ENCODE assay signal across 8 cellular contexts in the genomic region with DNA sequence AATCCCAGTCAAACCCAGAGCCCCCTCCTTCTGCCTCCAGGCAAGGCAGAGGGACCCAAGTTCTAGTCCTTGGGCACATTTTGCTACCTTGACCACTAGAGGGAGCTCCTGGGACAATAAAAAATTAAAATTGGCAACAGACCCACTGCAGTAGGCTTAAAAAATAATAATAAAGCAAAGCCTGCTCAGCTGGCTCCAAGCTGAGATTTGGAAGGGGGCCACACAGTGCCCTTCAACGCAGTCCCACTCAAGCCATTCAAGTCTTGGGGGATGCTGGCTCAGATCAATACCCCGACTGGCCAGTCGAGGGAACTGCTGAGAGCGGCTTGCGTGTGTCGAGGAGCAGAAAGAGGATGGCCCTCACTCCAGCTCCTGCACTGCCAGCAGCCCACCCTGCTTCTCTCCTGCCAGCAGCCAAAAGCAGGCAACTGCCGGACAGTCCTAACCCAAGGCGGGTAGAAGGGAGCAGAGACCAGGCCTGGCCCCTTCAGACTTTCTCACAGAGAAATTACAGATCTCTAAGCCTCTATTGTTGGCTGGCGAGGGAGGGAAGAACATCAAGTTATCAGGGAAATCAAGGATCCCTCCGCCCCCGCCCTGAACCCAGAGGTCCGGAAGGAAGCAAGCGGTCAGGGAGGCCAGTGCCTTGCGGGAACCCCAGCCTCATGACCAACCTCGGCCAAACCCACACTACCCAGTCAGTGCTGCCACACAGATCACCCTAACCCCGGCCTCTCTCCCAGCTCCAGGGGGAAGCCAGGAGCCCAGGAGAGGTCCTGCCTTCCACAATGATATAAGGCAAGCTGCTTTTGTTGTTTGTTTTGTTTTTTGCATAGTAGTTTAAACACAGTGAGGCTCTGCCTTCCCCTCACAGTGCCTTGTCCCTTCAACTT. TPM values are rescaled to one million over a fixed set of nuclear protein-coding genes. Genes with fewer than 3 reads are reported as not detected.
A peak's percentile ranks its signal among the peaks of the same experiment; 100 is the strongest.
DNase-seq lines count a peak whose midpoint lies in the region; ATAC-seq and TF ChIP-seq lines count a peak whose summit lies in the region.

No MANE protein-coding gene starts in this region.

- no peak overlapping the region for H2AFZ ChIP-seq in parathyroid adenoma

- H3K4me3 ChIP-seq in SJSA1 (no peak overlapping the region), parathyroid adenoma (ENCODE audit: low read depth, low read length) (no peak overlapping the region)

- peaks cover 6% of the 10 kb centered on the region for H3K4me1 ChIP-seq in SJSA1 (replicated peaks)
- H3K4me1 ChIP-seq in parathyroid adenoma = peaks cover 7% of the 10 kb centered on the region

- TF ChIP-seq CTCF in parathyroid adenoma (IDR thresholded peaks at IDR 0.05) = peak; percentile 80

- DNase-seq in COLO668 (lab: John Stamatoyannopoulos, UW; ENCODE audit: unreplicated experiment) (peak; percentile 70), HuH-7.5 (ENCODE audit: low spot score) (peak; percentile 56), SJSA1 (ENCODE audit: low read depth in 1 of 2, low spot score in 2 of 2) (peak; percentile 59 to 68), globus pallidus (ENCODE audit: low spot score) (peak; percentile 79)
- peak; percentile 55 for DNase-seq in activated naive CD4-positive, alpha-beta T cell treated with anti-CD3 and anti-CD28 coated beads, Interleukin-2, amount 50 U/mL, for 16 hours

- H3K27me3 ChIP-seq in SJSA1 (replicated peaks) (no peaks in the 10 kb centered on the region), parathyroid adenoma (ENCODE audit: control insufficient read depth, insufficient read depth, low read length) (no peaks in the 10 kb centered on the region)

- H3K9me3 ChIP-seq in SJSA1 (replicated peaks) (no peaks in the 10 kb centered on the region), parathyroid adenoma (ENCODE audit: control insufficient read depth, low read length) (no peaks in the 10 kb centered on the region)

- ATAC-seq in HG03460 (IDR thresholded peaks at IDR 0.05; ENCODE audit: unreplicated experiment) (no peak), HG03342 (IDR thresholded peaks at IDR 0.05; ENCODE audit: unreplicated experiment) (no peak)

- H3K79me2 ChIP-seq in parathyroid adenoma = no peaks in the 10 kb centered on the region

- no peak overlapping the region for H3K27ac ChIP-seq in SJSA1
- H3K27ac ChIP-seq in parathyroid adenoma = peak overlapping the region; percentile 29

- no peak overlapping the region for H3K4me2 ChIP-seq in parathyroid adenoma (ENCODE audit: low read length)

- H3K9ac ChIP-seq in parathyroid adenoma = no peak overlapping the region

- peaks cover 57% of the 10 kb centered on the region for H3K36me3 ChIP-seq in SJSA1
- no peaks in the 10 kb centered on the region for H3K36me3 ChIP-seq in parathyroid adenoma (ENCODE audit: control insufficient read depth, insufficient read depth, low read length)

RNA-seq across cellular contexts. Expression of a gene that starts 4.9 kb away (rescaled TPM):
- total RNA-seq in SJSA1 (2014; rRNA removed; shearing (Covaris generic)) = 5.6 and 10.8 TPM in 2 replicates

RNA-seq across cellular contexts. Expression of a gene that starts 47.8 kb away (rescaled TPM):
- not detected in 2 replicates for total RNA-seq in SJSA1 (2014; rRNA removed; shearing (Covaris generic))

RNA-seq across cellular contexts. Expression of a gene that starts 49.2 kb away (rescaled TPM):
- total RNA-seq in SJSA1 (2014; rRNA removed; shearing (Covaris generic)) = 11.4 and 15.3 TPM in 2 replicates
